In the genomic region with DNA sequence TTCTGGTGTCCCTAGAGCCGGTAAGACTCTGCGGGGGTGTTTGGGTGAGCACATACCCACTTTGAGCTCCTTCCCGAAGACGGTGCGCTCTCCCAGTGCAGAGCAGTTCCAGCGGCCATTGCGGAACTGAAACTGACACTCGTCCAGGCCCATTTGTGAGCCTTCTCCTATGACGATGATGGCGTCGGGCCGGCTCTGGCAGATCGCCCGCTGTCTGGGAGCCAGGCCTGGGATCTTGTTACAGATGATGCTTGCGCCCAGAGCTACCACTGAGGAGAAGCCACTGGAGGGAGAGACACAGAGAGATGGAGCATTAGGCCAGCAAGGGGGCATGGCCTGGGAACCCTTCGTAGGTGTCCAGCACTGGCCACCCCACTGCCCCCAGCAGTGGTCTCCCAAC, we compare ENCODE assay signal across 18 cellular contexts. TPM values are rescaled to one million over a fixed set of nuclear protein-coding genes. Genes with fewer than 3 reads are reported as not detected.
"Had no signal": no experiment of that assay in that cellular context is flagged by ENCODE, and none has a peak within 500 bp of the region (broad histone marks: within the 10 kb centered on the region; RNA-seq: fewer than 3 reads in every experiment).

No MANE protein-coding gene starts in this region.

- H3K4me3 Mint-ChIP-seq: activated CD4-positive, alpha-beta memory T cell treated with anti-CD3 and anti-CD28 coated beads, Interleukin-2, amount 10 ng/mL, durations not matched to agents 7 days and 5 days; activated T-cell treated with anti-CD3 and anti-CD28 coated beads, Interleukin-2, amount 50 U/mL, for 24 hours; natural killer cell treated with Interleukin-12 subunit alpha and Interleukin-12 subunit beta and Interleukin-15 and Interleukin-18, amount 100 ng/mL, for 72 hours; stimulated activated naive CD8-positive, alpha-beta T cell treated with anti-CD3 and anti-CD28 coated beads, Interleukin-15, Interleukin-2, amounts not matched to agents 100 ng/mL and 50 ng/mL, for 24 hours; T-helper 1 cell treated with Interleukin-12 subunit alpha and Interleukin-12 subunit beta and Interleukin-4 antibody, amounts not matched to agents 30 μg/mL and 1 μg/mL, for 36 hours; WTC11 had no signal

- H3K36me3 Mint-ChIP-seq: natural killer cell treated with Interleukin-12 subunit alpha and Interleukin-12 subunit beta and Interleukin-15 and Interleukin-18, amount 100 ng/mL, for 72 hours; WTC11 had no signal

- DNase-seq: activated CD4-positive, alpha-beta memory T cell treated with anti-CD3 and anti-CD28 coated beads, Interleukin-2, amount 10 ng/mL, durations not matched to agents 7 days and 5 days; activated CD4-positive, alpha-beta T cell treated with anti-CD3 and anti-CD28 coated beads for 4 hours; activated effector memory CD4-positive, alpha-beta T cell treated with Interleukin-2 at 50 U/mL for 16 hours; activated naive CD4-positive, alpha-beta T cell treated with anti-CD3 and anti-CD28 coated beads, Interleukin-2, amount 50 U/mL, for 16 hours; activated T-cell treated with anti-CD3 and anti-CD28 coated beads, Interleukin-2, amount 50 U/mL, for 24 hours; kidney; left ventricle myocardium inferior; mesenchymal stem cell; occipital lobe; psoas muscle; right lobe of liver; testis; upper lobe of right lung had no signal

- H3K27ac Mint-ChIP-seq: activated CD4-positive, alpha-beta memory T cell treated with anti-CD3 and anti-CD28 coated beads, Interleukin-2, amount 10 ng/mL, durations not matched to agents 7 days and 5 days; activated T-cell treated with anti-CD3 and anti-CD28 coated beads, Interleukin-2, amount 50 U/mL, for 24 hours; natural killer cell treated with Interleukin-12 subunit alpha and Interleukin-12 subunit beta and Interleukin-15 and Interleukin-18, amount 100 ng/mL, for 72 hours; stimulated activated naive CD8-positive, alpha-beta T cell treated with anti-CD3 and anti-CD28 coated beads, Interleukin-15, Interleukin-2, amounts not matched to agents 100 ng/mL and 50 ng/mL, for 24 hours; T-helper 1 cell treated with Interleukin-12 subunit alpha and Interleukin-12 subunit beta and Interleukin-4 antibody, amounts not matched to agents 30 μg/mL and 1 μg/mL, for 36 hours; WTC11 had no signal

- H3K9me3 Mint-ChIP-seq: activated CD4-positive, alpha-beta memory T cell treated with anti-CD3 and anti-CD28 coated beads, Interleukin-2, amount 10 ng/mL, durations not matched to agents 7 days and 5 days; natural killer cell treated with Interleukin-12 subunit alpha and Interleukin-12 subunit beta and Interleukin-15 and Interleukin-18, amount 100 ng/mL, for 72 hours; stimulated activated naive CD8-positive, alpha-beta T cell treated with anti-CD3 and anti-CD28 coated beads, Interleukin-15, Interleukin-2, amounts not matched to agents 100 ng/mL and 50 ng/mL, for 24 hours; T-helper 1 cell treated with Interleukin-12 subunit alpha and Interleukin-12 subunit beta and Interleukin-4 antibody, amounts not matched to agents 30 μg/mL and 1 μg/mL, for 36 hours had no signal

RNA-seq across cellular contexts. Expression of a gene that starts 5.0 kb away (rescaled TPM):
- total RNA-seq: cardiac muscle cell; left ventricle myocardium inferior; natural killer cell treated with Interleukin-12 subunit alpha and Interleukin-12 subunit beta and Interleukin-15 and Interleukin-18, amount 100 ng/mL, for 72 hours; psoas muscle; right lobe of liver had no signal
